ENCODE assay signal across 23 cellular contexts in the genomic region with DNA sequence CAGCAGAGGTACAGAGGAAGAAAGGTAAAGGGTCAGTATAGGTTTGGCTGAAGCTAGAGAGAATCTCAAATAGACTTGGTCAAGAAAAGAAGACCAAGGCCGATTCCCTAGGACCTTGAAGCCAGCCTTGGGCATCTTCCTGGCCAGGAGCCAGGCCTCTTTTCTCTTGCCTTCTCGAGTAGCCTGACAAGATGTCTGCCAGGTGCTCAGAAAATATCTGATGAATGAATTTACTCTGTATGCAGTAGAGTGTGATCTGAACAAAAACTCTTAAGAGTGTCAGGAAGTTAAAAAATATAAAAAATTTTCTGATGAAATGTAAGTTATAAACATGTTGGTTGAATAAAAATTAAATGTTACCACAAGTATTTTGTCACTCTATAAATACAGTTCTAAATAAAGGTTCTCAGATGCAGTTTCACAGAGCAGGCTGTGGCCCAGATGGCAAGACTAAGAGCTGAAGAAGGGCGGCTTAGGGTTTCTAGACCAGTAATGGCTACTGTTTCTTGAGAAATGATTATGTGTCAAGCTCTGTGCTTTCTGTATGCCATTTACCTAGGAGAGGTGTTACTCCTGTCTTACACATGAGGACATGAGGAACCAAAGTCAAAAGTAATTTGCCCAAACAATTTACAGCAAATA.
DNase-seq lines count a peak whose midpoint lies in the region; ATAC-seq, FAIRE-seq and TF ChIP-seq lines count a peak whose summit lies in the region.
"Had no signal": no experiment of that assay in that cellular context is flagged by ENCODE, and none has a peak within 500 bp of the region (broad histone marks: within the 10 kb centered on the region; RNA-seq: fewer than 3 reads in every experiment).

No MANE protein-coding gene starts in this region.

- TF ChIP-seq RAD21 in GM12878 (IDR thresholded peaks at IDR 0.05; ENCODE audit: insufficient read depth, low read depth, low read length), result no peak

- H3K9ac ChIP-seq in KMS-11 (no peak overlapping the region), GM12878 (ENCODE audit: control insufficient read depth, insufficient read depth, low read length) (no peak overlapping the region; the same call in 1 of the 2 replicates)
- H3K9ac ChIP-seq: BLaER1, neural progenitor cell had no signal

- BruUV-seq in GM12878 (replicated peaks; lab: Mats Ljungman, UMichigan), result no TSS peak

- CTCF ChIA-PET in GM12878 (lab: Yijun Ruan, JAX), result interaction anchor here (0.6 kb wide), 1 partner anchor 86 kb away, joined by 3 read pairs; no protein-coding TSS in a partner anchor

- peaks cover 16% of the 10 kb centered on the region for H3K4me1 ChIP-seq in KMS-11 (ENCODE audit: low read depth, poor library complexity, severe bottlenecking)
- peaks cover 50% of the 10 kb centered on the region for H3K4me1 ChIP-seq in GM12878 (ENCODE audit: control insufficient read depth, insufficient read depth, low read length)
- H3K4me1 ChIP-seq in gastrocnemius medialis, result peaks cover 31 to 50% of the 10 kb centered on the region in 2 donors
- H3K4me1 ChIP-seq: prostate gland had no signal

- ATAC-seq in GM12878, result peak; percentile 38; the same call in 2 of the 3 replicates
- ATAC-seq in gastrocnemius medialis, result peak; percentile 89 to 94
- ATAC-seq in GM18868 (IDR thresholded peaks at IDR 0.05; ENCODE audit: unreplicated experiment), result no peak

- H3K36me3 ChIP-seq in KMS-11 (ENCODE audit: insufficient read depth) (0 out of 2 replicates have a peak, but pooled peaks cover 4% of the 10 kb centered on the region), GM12878 (ENCODE audit: control insufficient read depth in 2 of 2, insufficient read depth in 2 of 2, low read length in 1 of 2) (peaks cover 4 to 18% of the 10 kb centered on the region in 2 experiments), gastrocnemius medialis (no peaks in the 10 kb centered on the region), MG63 (peaks cover 73% of the 10 kb centered on the region)
- H3K36me3 ChIP-seq: adrenal gland, prostate gland had no signal

- TF ChIP-seq POLR2A in GM12878 (IDR thresholded peaks at IDR 0.05; ENCODE audit: low read depth, low read length) (no peak), gastrocnemius medialis (IDR thresholded peaks at IDR 0.05) (no peak)

- no peak for TF ChIP-seq EP300 in GM12878 (IDR thresholded peaks at IDR 0.05; ENCODE audit: borderline replicate concordance in 1 of 2, control insufficient read depth in 1 of 2, low read depth in 2 of 2, low read length in 2 of 2)

- H4K20me1 ChIP-seq in KMS-11 (ENCODE audit: insufficient read depth) (no peaks in the 10 kb centered on the region), GM12878 (ENCODE audit: control insufficient read depth, insufficient read depth) (no peaks in the 10 kb centered on the region)

- no peak overlapping the region for H2AFZ ChIP-seq in KMS-11 (ENCODE audit: low read depth)
- H2AFZ ChIP-seq in GM12878 (ENCODE audit: control insufficient read depth, low read depth, low read length), result no peak overlapping the region
- H2AFZ ChIP-seq: neural progenitor cell had no signal

- TF ChIP-seq CTCF in KMS-11 (conservative IDR thresholded peaks at IDR 0.05; ENCODE audit: low read depth, low read length) (no peak), GM12878 (IDR thresholded peaks at IDR 0.05 in 2 of 3, conservative IDR thresholded peaks at IDR 0.05 in 1 of 3; ENCODE audit: control insufficient read depth in 2 of 3, extremely low read depth in 1 of 3, insufficient read depth in 1 of 3, low read depth in 3 of 3, low read length in 3 of 3) (no peak), gastrocnemius medialis (IDR thresholded peaks at IDR 0.05 in 4 of 5, conservative IDR thresholded peaks at IDR 0.05 in 1 of 5) (no peak)

- 74% methylated on average over 3 of the region's 3 CpGs for WGBS in GM12878 (ENCODE audit: insufficient coverage, insufficient replicate concordance, low lambda C conversion rate, missing lambda C conversion rate)

- H3K27ac ChIP-seq in KMS-11 (peak overlapping the region; percentile 16; the same call in 1 of the 2 replicates), GM12878 (ENCODE audit: control insufficient read depth, insufficient read depth) (peak overlapping the region; percentile 73), gastrocnemius medialis (peak overlapping the region; percentile 30 to 74 (median 64))
- H3K27ac ChIP-seq: adrenal gland, BLaER1, neural progenitor cell, prostate gland, skin epidermis had no signal

- SMC1A ChIA-PET in GM12878 (lab: Charles Lee; ENCODE audit: uncharacterized antibody, unreplicated experiment), result interaction anchor here (1.4 kb wide), 1 partner anchor 9 kb away, joined by 6 read pairs; no protein-coding TSS in a partner anchor

- POLR2A ChIA-PET in GM12878 (lab: Charles Lee), result interaction anchor here (0.6 to 1.4 kb wide), 3 partner anchors 17 to 105 kb away, joined by 3 read pairs; no protein-coding TSS in a partner anchor

- RAD21 ChIA-PET in GM12878 (lab: Charles Lee; ENCODE audit: unreplicated experiment), result no interaction called here

- in situ Hi-C loops in GM12878 (cut with MboI) (no loop called here), gastrocnemius medialis (cut with MboI; ENCODE audit: low sequenced_read_pairs in 4 of 4) (no loop called here)

- H3K79me2 ChIP-seq in KMS-11 (ENCODE audit: insufficient read depth, low read depth) (no peaks in the 10 kb centered on the region; the same call in 1 of the 2 replicates), GM12878 (ENCODE audit: control insufficient read depth, insufficient read depth, low read length) (peaks cover 25% of the 10 kb centered on the region)

- no peak for FAIRE-seq in GM12878 (lab: Jason Lieb, UNC)
- FAIRE-seq: frontal cortex, TTC549 had no signal

- H3K27me3 ChIP-seq in KMS-11 (ENCODE audit: insufficient read depth, low read depth) (no peaks in the 10 kb centered on the region), GM12878 (replicated peaks in 1 of 2; ENCODE audit: control insufficient read depth in 2 of 2, insufficient read depth in 2 of 2, low read length in 1 of 2) (no peaks in the 10 kb centered on the region), gastrocnemius medialis (no peaks in the 10 kb centered on the region), MG63 (no peaks in the 10 kb centered on the region)
- H3K27me3 ChIP-seq: adrenal gland, BLaER1, neural progenitor cell had no signal

- intact Hi-C loops in GM12878 (cut with micrococcal nuclease; ENCODE audit: unreplicated experiment) (no loop called here), gastrocnemius medialis (cut with DNase I; ENCODE audit: low total_unique reads) (no loop called here)

- H3K4me3 ChIP-seq in KMS-11 (IDR thresholded peaks at IDR 0.05; ENCODE audit: insufficient read depth, low read depth, low read length) (no peak overlapping the region), GM12878 (no peak overlapping the region), gastrocnemius medialis (no peak overlapping the region), MG63 (no peak overlapping the region)
- H3K4me3 ChIP-seq: adrenal gland, BLaER1, neural progenitor cell, prostate gland, skin epidermis had no signal

- H3K4me2 ChIP-seq in KMS-11 (peak overlapping the region; percentile 26; the same call in 1 of the 2 replicates), GM12878 (ENCODE audit: control insufficient read depth, insufficient read depth) (peak overlapping the region; percentile 7; the same call in 1 of the 2 replicates)
- H3K4me2 ChIP-seq: BLaER1 had no signal

- H3K9me3 ChIP-seq in GM12878 (replicated peaks; ENCODE audit: control insufficient read depth, insufficient read depth, low read length) (no peaks in the 10 kb centered on the region; the same call in 2 of the 3 replicates), gastrocnemius medialis (no peaks in the 10 kb centered on the region), MG63 (no peaks in the 10 kb centered on the region)
- H3K9me3 ChIP-seq: adrenal gland, prostate gland had no signal

- DNase-seq in GM04503 (ENCODE audit: low read depth) (peak; percentile 28), GM12878 (ENCODE audit: low read depth, low spot score) (no peak), gastrocnemius medialis (peak; percentile 46 to 74), MG63 (no peak), DMS53 (lab: John Stamatoyannopoulos, UW) (no peak), NCI-H187 treated with DMSO at 0.1 percent for 48 hours (lab: John Stamatoyannopoulos, UW) (no peak)
- DNase-seq: activated CD4-positive, alpha-beta T cell treated with anti-CD3 and anti-CD28 coated beads for 4 hours; activated effector memory CD4-positive, alpha-beta T cell treated with Interleukin-2 at 50 U/mL for 16 hours; adrenal gland; GOT3; Kasumi-1; NCI-H1417 treated with DMSO at 0.1 percent for 48 hours; NCI-H2171 treated with DMSO at 0.1 percent for 48 hours; NCI-H748 treated with DMSO at 0.1 percent for 48 hours; stimulated activated CD4-positive, alpha-beta T cell treated with anti-CD3 and anti-CD28 coated beads, Interleukin-2, amount 100 ng/mL, for 48 hours had no signal

TF ChIP-seq in GM12878, 131 proteins besides CTCF, POLR2A, EP300 and RAD21 (continues in another document):
- TF ChIP-seq ATF7 (IDR thresholded peaks at IDR 0.05; ENCODE audit: low read depth), result no peak
- TF ChIP-seq, protein P1, sequence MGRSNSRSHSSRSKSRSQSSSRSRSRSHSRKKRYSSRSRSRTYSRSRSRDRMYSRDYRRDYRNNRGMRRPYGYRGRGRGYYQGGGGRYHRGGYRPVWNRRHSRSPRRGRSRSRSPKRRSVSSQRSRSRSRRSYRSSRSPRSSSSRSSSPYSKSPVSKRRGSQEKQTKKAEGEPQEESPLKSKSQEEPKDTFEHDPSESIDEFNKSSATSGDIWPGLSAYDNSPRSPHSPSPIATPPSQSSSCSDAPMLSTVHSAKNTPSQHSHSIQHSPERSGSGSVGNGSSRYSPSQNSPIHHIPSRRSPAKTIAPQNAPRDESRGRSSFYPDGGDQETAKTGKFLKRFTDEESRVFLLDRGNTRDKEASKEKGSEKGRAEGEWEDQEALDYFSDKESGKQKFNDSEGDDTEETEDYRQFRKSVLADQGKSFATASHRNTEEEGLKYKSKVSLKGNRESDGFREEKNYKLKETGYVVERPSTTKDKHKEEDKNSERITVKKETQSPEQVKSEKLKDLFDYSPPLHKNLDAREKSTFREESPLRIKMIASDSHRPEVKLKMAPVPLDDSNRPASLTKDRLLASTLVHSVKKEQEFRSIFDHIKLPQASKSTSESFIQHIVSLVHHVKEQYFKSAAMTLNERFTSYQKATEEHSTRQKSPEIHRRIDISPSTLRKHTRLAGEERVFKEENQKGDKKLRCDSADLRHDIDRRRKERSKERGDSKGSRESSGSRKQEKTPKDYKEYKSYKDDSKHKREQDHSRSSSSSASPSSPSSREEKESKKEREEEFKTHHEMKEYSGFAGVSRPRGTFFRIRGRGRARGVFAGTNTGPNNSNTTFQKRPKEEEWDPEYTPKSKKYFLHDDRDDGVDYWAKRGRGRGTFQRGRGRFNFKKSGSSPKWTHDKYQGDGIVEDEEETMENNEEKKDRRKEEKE (IDR thresholded peaks at IDR 0.05), result no peak
- no peak for TF ChIP-seq EGR1 (IDR thresholded peaks at IDR 0.05; ENCODE audit: borderline replicate concordance in 1 of 2, low read depth in 2 of 2, low read length in 2 of 2)
- no peak for TF ChIP-seq NR2C2 (IDR thresholded peaks at IDR 0.05; ENCODE audit: borderline replicate concordance, control insufficient read depth, insufficient read length, low read depth)
- 0 out of 2 replicates have a peak, but pooled peaks have one; percentile 56 for TF ChIP-seq YY1 (IDR thresholded peaks at IDR 0.05; ENCODE audit: low read depth, low read length)
- TF ChIP-seq MEF2A (IDR thresholded peaks at IDR 0.05; ENCODE audit: insufficient read depth, low read depth, low read length), result 0 out of 2 replicates have a peak, but pooled peaks have one; percentile 40

Comparison
In these comparisons a context has a peak if more than half of its experiments do, and no peak if none do; other contexts are left out.
1. DNase-seq: peak in GM04503 (single experiment) and gastrocnemius medialis (2 of 2); none in GM12878 (single experiment), MG63 (single experiment), DMS53 (single experiment) and NCI-H187 treated with DMSO at 0.1 percent for 48 hours (single experiment).
2. H3K27ac ChIP-seq: peak in every context shown above with its lines; median percentile 73 in GM12878; 64 in gastrocnemius medialis; 16 in KMS-11.